Comparison of ENCODE assay signal across 28 cellular contexts in genomic region chrX:40433160-40433559, GRCh38.
"Had no signal": no experiment of that assay in that cellular context is flagged by ENCODE, and none has a peak within 500 bp of the region (broad histone marks: within the 10 kb centered on the region; RNA-seq: fewer than 3 reads in every experiment).

No MANE protein-coding gene starts in this region.

- H3K4me3 ChIP-seq: ovary, psoas muscle, skin epidermis, smooth muscle cell, spleen, suprapubic skin, testis, tibial artery, transverse colon, upper lobe of right lung, vagina had no signal

- DNase-seq: naive thymus-derived CD8-positive, alpha-beta T cell; nephron progenitor cell; occipital lobe; ovary; posterior cingulate gyrus; psoas muscle; right cardiac atrium; spleen; stimulated activated CD4-positive, alpha-beta T cell treated with anti-CD3 and anti-CD28 coated beads, Interleukin-12 subunit alpha, Interleukin-12 subunit beta, amount 100 ng/mL, for 4 hours; stimulated activated CD4-positive, alpha-beta T cell treated with anti-CD3 and anti-CD28 coated beads, Interleukin-1b, Interleukin-23, amount 100 ng/mL, for 48 hours; stimulated activated CD4-positive, alpha-beta T cell treated with anti-CD3 and anti-CD28 coated beads, Interleukin-4, amount 100 ng/mL, for 1 hour; stimulated activated CD4-positive, alpha-beta T cell treated with anti-CD3 and anti-CD28 coated beads, Interleukin-4, amount 100 ng/mL, for 4 hours; stimulated activated CD8-positive, alpha-beta memory T cell treated with anti-CD3 and anti-CD28 coated beads, Interleukin-4, amount 100 ng/mL, for 48 hours; stimulated activated naive CD4-positive, alpha-beta T cell; stimulated activated naive CD8-positive, alpha-beta T cell treated with anti-CD3 and anti-CD28 coated beads, Interleukin-15, amount 100 ng/mL, for 72 hours; stimulated activated naive CD8-positive, alpha-beta T cell treated with anti-CD3 and anti-CD28 coated beads, Interleukin-15, Interleukin-2, amounts not matched to agents 100 U/mL and 50 U/mL, for 24 hours; substantia nigra; testis; tibial artery; transverse colon; upper lobe of right lung had no signal

- H3K9me3 ChIP-seq: ovary, suprapubic skin, testis, transverse colon, upper lobe of right lung, vagina had no signal

- H3K27me3 ChIP-seq: ovary, suprapubic skin, testis, tibial artery, transverse colon, upper lobe of right lung, vagina had no signal

- H3K4me2 ChIP-seq: smooth muscle cell had no signal

- H3K4me1 ChIP-seq: parathyroid adenoma, psoas muscle, testis, tibial artery, transverse colon, upper lobe of right lung, vagina had no signal

- H3K9ac ChIP-seq: parathyroid adenoma had no signal

- H2AFZ ChIP-seq: parathyroid adenoma had no signal

- H3K36me3 ChIP-seq: ovary, spleen, suprapubic skin, tibial artery, transverse colon, upper lobe of right lung, vagina had no signal

- H3K27ac ChIP-seq: ovary, parathyroid adenoma, psoas muscle, skin epidermis, spleen, suprapubic skin, testis, tibial artery, transverse colon, upper lobe of right lung, vagina had no signal

- H3K79me2 ChIP-seq: parathyroid adenoma had no signal

- ATAC-seq: naive thymus-derived CD8-positive, alpha-beta T cell; psoas muscle; right cardiac atrium; sciatic nerve; stimulated activated memory B cell treated with anti-CD40 and anti-IgM and Interleukin-4, amounts not matched to agents 10 μg/mL and 1 μg/mL and 100 μg/mL, for 72 hours; stimulated activated naive CD8-positive, alpha-beta T cell treated with anti-CD3 and anti-CD28 coated beads, Interleukin-15, amount 100 ng/mL, for 72 hours; stimulated activated naive CD8-positive, alpha-beta T cell treated with anti-CD3 and anti-CD28 coated beads, Interleukin-15, Interleukin-2, amounts not matched to agents 100 U/mL and 50 U/mL, for 24 hours; upper lobe of right lung had no signal
